16 cellular contexts compared by ENCODE assay signal in the genomic region with DNA sequence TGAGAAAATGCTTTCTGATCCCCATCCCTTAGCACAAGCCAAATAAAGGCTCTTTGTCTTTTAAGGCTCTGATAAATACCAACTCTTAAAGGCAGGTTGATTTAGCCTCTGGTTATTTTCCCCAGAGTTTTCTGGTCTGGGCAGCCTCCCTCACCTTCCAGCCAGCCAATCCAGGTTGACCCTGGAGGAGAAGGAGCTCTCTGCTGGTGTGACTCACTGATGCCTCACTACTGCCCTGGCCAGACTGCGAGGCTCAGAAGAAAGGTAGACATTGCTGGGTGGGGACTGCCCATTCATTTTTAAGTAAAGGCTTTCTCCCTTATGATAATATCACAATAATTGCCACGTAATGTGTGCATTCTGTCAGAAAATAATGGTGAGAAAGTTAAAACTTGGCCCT. TPM values are rescaled to one million over a fixed set of nuclear protein-coding genes. Genes with fewer than 3 reads are reported as not detected.
DNase-seq lines count a peak whose midpoint lies in the region; ATAC-seq lines count a peak whose summit lies in the region.
"Had no signal": no experiment of that assay in that cellular context is flagged by ENCODE, and none has a peak within 500 bp of the region (broad histone marks: within the 10 kb centered on the region; RNA-seq: fewer than 3 reads in every experiment).

No MANE protein-coding gene starts in this region.

- no peak for ATAC-seq in activated T-helper 17 cell treated with anti-CD3 and anti-CD28 coated beads, Interleukin-2, amount 50 U/mL, for 72 hours (replicated peaks)
- ATAC-seq in activated T-cell treated with anti-CD3 and anti-CD28 coated beads, Interleukin-2, amount 50 U/mL, for 72 hours (replicated peaks in 1 of 2) = no peak
- ATAC-seq in GM18867 (IDR thresholded peaks at IDR 0.05; ENCODE audit: unreplicated experiment) = no peak
- ATAC-seq: naive thymus-derived CD8-positive, alpha-beta T cell had no signal

- H3K36me3 Mint-ChIP-seq in activated T-helper 17 cell treated with anti-CD3 and anti-CD28 coated beads, Interleukin-2, amount 50 U/mL, for 72 hours (ENCODE audit: low read depth) = no peaks in the 10 kb centered on the region
- peaks cover 2% of the 10 kb centered on the region in 2 donors for H3K36me3 Mint-ChIP-seq in activated T-cell treated with anti-CD3 and anti-CD28 coated beads, Interleukin-2, amount 50 U/mL, for 72 hours (ENCODE audit: insufficient read depth in 2 of 2)

- DNase-seq in AG08396 (ENCODE audit: low spot score) (peak; percentile 43), HT1080 (ENCODE audit: low read depth) (peak; percentile 85), iris pigment epithelial cell (ENCODE audit: low read depth) (peak; percentile 1), germinal center (ENCODE audit: low spot score) (no peak), Kasumi-1 (lab: John Stamatoyannopoulos, UW) (no peak)
- no peak for DNase-seq in activated T-cell treated with anti-CD3 and anti-CD28 coated beads, Interleukin-2, amount 50 U/mL, for 72 hours
- DNase-seq: amniotic stem cell; Caco-2; hippocampal formation; naive thymus-derived CD8-positive, alpha-beta T cell; NCI-H82; SHP77; testis had no signal

- peaks cover 38% of the 10 kb centered on the region for H3K4me1 Mint-ChIP-seq in activated T-helper 17 cell treated with anti-CD3 and anti-CD28 coated beads, Interleukin-2, amount 50 U/mL, for 72 hours
- H3K4me1 Mint-ChIP-seq in activated T-cell treated with anti-CD3 and anti-CD28 coated beads, Interleukin-2, amount 50 U/mL, for 72 hours (ENCODE audit: low read depth) = peaks cover 15% of the 10 kb centered on the region

- H3K9me3 Mint-ChIP-seq in activated T-helper 17 cell treated with anti-CD3 and anti-CD28 coated beads, Interleukin-2, amount 50 U/mL, for 72 hours = peaks cover 4% of the 10 kb centered on the region
- H3K9me3 Mint-ChIP-seq in activated T-cell treated with anti-CD3 and anti-CD28 coated beads, Interleukin-2, amount 50 U/mL, for 72 hours = peaks cover 0 to 2% of the 10 kb centered on the region in 2 donors

- peak overlapping the region; percentile 2 for H3K27ac Mint-ChIP-seq in activated T-helper 17 cell treated with anti-CD3 and anti-CD28 coated beads, Interleukin-2, amount 50 U/mL, for 72 hours
- no peak overlapping the region for H3K27ac Mint-ChIP-seq in activated T-cell treated with anti-CD3 and anti-CD28 coated beads, Interleukin-2, amount 50 U/mL, for 72 hours
- H3K27ac Mint-ChIP-seq: activated T-helper 2 cell treated with anti-CD3 and anti-CD28 coated beads, Interferon-gamma antibody, Interleukin-2, Interleukin-4, amounts not matched to agents 10 μg/mL and 5 μg/mL and 100 μg/mL, durations not matched to agents 14 hours and 24 hours and 36 hours had no signal

- no peaks in the 10 kb centered on the region for H3K27me3 Mint-ChIP-seq in activated T-helper 17 cell treated with anti-CD3 and anti-CD28 coated beads, Interleukin-2, amount 50 U/mL, for 72 hours
- H3K27me3 Mint-ChIP-seq in activated T-cell treated with anti-CD3 and anti-CD28 coated beads, Interleukin-2, amount 50 U/mL, for 72 hours (ENCODE audit: low read depth) = no peaks in the 10 kb centered on the region
- H3K27me3 Mint-ChIP-seq: naive thymus-derived CD8-positive, alpha-beta T cell had no signal

- no peak overlapping the region for H3K4me3 Mint-ChIP-seq in activated T-helper 17 cell treated with anti-CD3 and anti-CD28 coated beads, Interleukin-2, amount 50 U/mL, for 72 hours
- no peak overlapping the region for H3K4me3 Mint-ChIP-seq in activated T-cell treated with anti-CD3 and anti-CD28 coated beads, Interleukin-2, amount 50 U/mL, for 72 hours
- H3K4me3 Mint-ChIP-seq: naive thymus-derived CD8-positive, alpha-beta T cell had no signal

RNA-seq across cellular contexts. Expression of a gene that starts 37.1 kb away (rescaled TPM):
- 2.6 and 4.6 TPM in 2 replicates for total RNA-seq in HT1080 (2014; rRNA removed; shearing (Covaris generic))
- polyA plus RNA-seq in HT1080 (2015; cell fraction: cytosol; rRNA removed) = 8.1 and 9.0 TPM in 2 replicates
- polyA plus RNA-seq in HT1080 (2015; cell fraction: nucleus; rRNA removed) = 8.0 and 10.9 TPM in 2 replicates
- 10 to 100 TPM in 1 of 2 donors, 1 to 10 TPM in 1; 7.0 to 11.0 TPM for total RNA-seq in activated T-helper 17 cell treated with anti-CD3 and anti-CD28 coated beads, Interleukin-2, amount 50 U/mL, for 72 hours
- 10 to 100 TPM in 1 of 2 donors, 1 to 10 TPM in 1; 8.2 to 13.6 TPM for total RNA-seq in activated T-cell treated with anti-CD3 and anti-CD28 coated beads, Interleukin-2, amount 50 U/mL, for 72 hours
- total RNA-seq: Caco-2 had no signal

Comparison
In these comparisons a context has a peak if more than half of its experiments do, and no peak if none do; other contexts are left out.
1. DNase-seq: peak in AG08396 (single experiment), HT1080 (single experiment) and iris pigment epithelial cell (single experiment); none in germinal center (single experiment), Kasumi-1 (0 of 2) and activated T-cell treated with anti-CD3 and anti-CD28 coated beads, Interleukin-2, amount 50 U/mL, for 72 hours (0 of 2).